24 cellular contexts compared by ENCODE assay signal in genomic region chr7:41501466-41501865, GRCh38.
"Had no signal": no experiment of that assay in that cellular context is flagged by ENCODE, and none has a peak within 500 bp of the region (broad histone marks: within the 10 kb centered on the region; RNA-seq: fewer than 3 reads in every experiment).

No MANE protein-coding gene starts in this region.

- H3K4me1 ChIP-seq: Peyer's patch had no signal

- H3K27ac ChIP-seq: brain microvascular endothelial cell, cardiac muscle cell, Peyer's patch, SK-N-MC had no signal

- H3K9me3 ChIP-seq: MG63, Peyer's patch had no signal

- ATAC-seq: activated CD4-positive, alpha-beta T cell treated with anti-CD3 and anti-CD28 coated beads for 36 hours; activated CD8-positive, alpha-beta T cell treated with anti-CD3 and anti-CD28 coated beads for 36 hours; activated T-cell treated with anti-CD3 and anti-CD28 coated beads, Interleukin-2, amount 50 U/mL, for 72 hours; T-cell had no signal

- DNase-seq: activated B cell treated with CpG ODN at 0.5 μM for 24 hours; activated CD4-positive, alpha-beta T cell treated with anti-CD3 and anti-CD28 coated beads for 36 hours; activated CD8-positive, alpha-beta memory T cell treated with anti-CD3 and anti-CD28 coated beads, Interleukin-2, amount 50 U/mL, for 4 hours; activated CD8-positive, alpha-beta T cell treated with anti-CD3 and anti-CD28 coated beads for 36 hours; activated gamma-delta T cell treated with Interleukin-2 at 50 U/mL for 16 hours; activated naive CD4-positive, alpha-beta T cell treated with anti-CD3 and anti-CD28 coated beads, Interleukin-2, amount 10 ng/mL, durations not matched to agents 7 days and 5 days; activated naive CD8-positive, alpha-beta T cell treated with anti-CD3 and anti-CD28 coated beads for 36 hours; activated T-cell treated with anti-CD3 and anti-CD28 coated beads, Interleukin-2, amount 50 U/mL, for 72 hours; brain microvascular endothelial cell; KG1; NCI-H1105; NCI-H1436; NCI-H187; NCI-H2081; NCI-H446; NCI-H524; Peyer's patch; SHP77 treated with DMSO at 0.1 percent for 48 hours; T-cell; T-helper 2 cell; T1000 had no signal

- H3K36me3 ChIP-seq: brain microvascular endothelial cell, cardiac muscle cell, MG63, Peyer's patch had no signal

- H3K27me3 ChIP-seq: brain microvascular endothelial cell, cardiac muscle cell, MG63, Peyer's patch had no signal

- H3K4me3 ChIP-seq: cardiac muscle cell, MG63, Peyer's patch, SK-N-MC had no signal
